ENCODE assay signal across 9 cellular contexts in genomic region chr1:54888080-54888733, GRCh38. TPM values are rescaled to one million over a fixed set of nuclear protein-coding genes. Genes with fewer than 3 reads are reported as not detected.
A peak's percentile ranks its signal among the peaks of the same experiment; 100 is the strongest.
DNase-seq lines count a peak whose midpoint lies in the region; ATAC-seq, FAIRE-seq and TF ChIP-seq lines count a peak whose summit lies in the region.
"Had no signal": no experiment of that assay in that cellular context is flagged by ENCODE, and none has a peak within 500 bp of the region (broad histone marks: within the 10 kb centered on the region; RNA-seq: fewer than 3 reads in every experiment).

No MANE protein-coding gene starts in this region.

- peak overlapping the region; percentile 76 for H3K4me2 ChIP-seq in neural progenitor cell

- 64% methylated on average over 7 of the region's 7 CpGs for WGBS in ectodermal cell, 2 experiments

- H3K27me3 Mint-ChIP-seq in neural progenitor cell (ENCODE audit: insufficient read depth, low read depth), result peaks cover 3% of the 10 kb centered on the region

- H3K36me3 Mint-ChIP-seq in neural progenitor cell, result peaks cover 23% of the 10 kb centered on the region

- H3K27me3 ChIP-seq in ectodermal cell (ENCODE audit: control insufficient read depth, insufficient read depth, low read length, poor library complexity, severe bottlenecking), result no peaks in the 10 kb centered on the region
- H3K27me3 ChIP-seq in neural progenitor cell, result no peaks in the 10 kb centered on the region

- ATAC-seq in GM18519 (IDR thresholded peaks at IDR 0.05; ENCODE audit: low FRiP score, unreplicated experiment), result no peak

- no peak for DNase-seq in GM12865 (ENCODE audit: low read depth)
- peak; percentile 25 for DNase-seq in NCI-H510A (lab: John Stamatoyannopoulos, UW)
- DNase-seq in neural progenitor cell (ENCODE audit: low spot score), result peak; percentile 41
- no peak for DNase-seq in kidney
- no peak for DNase-seq in activated effector memory CD4-positive, alpha-beta T cell treated with anti-CD3 and anti-CD28 coated beads, Interleukin-2, amount 50 U/mL, for 16 hours
- no peak for DNase-seq in effector CD4-positive, alpha-beta T cell
- DNase-seq: NK-92 treated with Interleukin-12 subunit alpha and Interleukin-12 subunit beta, amount 100 ng/mL, for 24 hours had no signal

- H3K4me1 ChIP-seq in ectodermal cell (ENCODE audit: control insufficient read depth, insufficient read depth, low read length) (peaks cover 29% of the 10 kb centered on the region), neural progenitor cell (peaks cover 36% of the 10 kb centered on the region), kidney (ENCODE audit: control insufficient read depth in 1 of 2, insufficient read depth in 1 of 2, low read depth in 1 of 2, low read length in 2 of 2) (peaks cover 4 to 9% of the 10 kb centered on the region in 2 donors)

- H3K79me2 ChIP-seq in neural progenitor cell (ENCODE audit: low read depth), result peaks cover 38% of the 10 kb centered on the region

- H3K9ac ChIP-seq in neural progenitor cell (no peak overlapping the region), kidney (ENCODE audit: low read length in 2 of 2) (no peak overlapping the region)

- H3K36me3 ChIP-seq in ectodermal cell (ENCODE audit: control insufficient read depth, insufficient read depth, low read length) (no peaks in the 10 kb centered on the region), neural progenitor cell (no peaks in the 10 kb centered on the region), kidney (ENCODE audit: control insufficient read depth in 1 of 2, insufficient read depth in 2 of 2, low read length in 2 of 2) (no peaks in the 10 kb centered on the region)

- no peak overlapping the region for H3K27ac ChIP-seq in ectodermal cell (ENCODE audit: insufficient read depth, low read depth, low read length, poor library complexity, severe bottlenecking)
- H3K27ac ChIP-seq in neural progenitor cell, result peak overlapping the region; percentile 50
- H3K27ac ChIP-seq in kidney (ENCODE audit: low read depth in 2 of 2, low read length in 2 of 2), result no peak overlapping the region

- FAIRE-seq in kidney (lab: Jason Lieb, UNC), result no peak

- H3K4me3 ChIP-seq in GM12865 (ENCODE audit: low read depth, low read length) (peak overlapping the region; percentile 86), ectodermal cell (ENCODE audit: insufficient read depth, low read depth, low read length) (peak overlapping the region; percentile 72), neural progenitor cell (peak overlapping the region; percentile 70), kidney (ENCODE audit: low read length in 2 of 2) (peak overlapping the region in 1 of 2 donors; percentile 88)

- intact Hi-C loops in kidney (cut with DNase I), result no loop called here

- H3K9me3 ChIP-seq in ectodermal cell (ENCODE audit: control insufficient read depth, low read length), result no peaks in the 10 kb centered on the region
- no peaks in the 10 kb centered on the region for H3K9me3 ChIP-seq in neural progenitor cell (ENCODE audit: low read depth)
- H3K9me3 ChIP-seq in kidney (ENCODE audit: control insufficient read depth in 1 of 2, low read length in 2 of 2), result no peaks in the 10 kb centered on the region

- H3F3A ChIP-seq in neural progenitor cell (ENCODE audit: low read depth), result peaks cover 16% of the 10 kb centered on the region

- peak overlapping the region; percentile 99 for H3K4me3 Mint-ChIP-seq in neural progenitor cell

- H3K9me3 Mint-ChIP-seq in neural progenitor cell, result no peaks in the 10 kb centered on the region

- peaks cover 37% of the 10 kb centered on the region for H4K20me1 ChIP-seq in neural progenitor cell (ENCODE audit: low read depth)

- H2AFZ ChIP-seq in neural progenitor cell (replicated peaks), result no peak overlapping the region

- H3K4me1 Mint-ChIP-seq in neural progenitor cell, result peaks cover 47% of the 10 kb centered on the region

- H3K27ac Mint-ChIP-seq in neural progenitor cell, result peak overlapping the region; percentile 31

- TF ChIP-seq CTCF in GM12865 (IDR thresholded peaks at IDR 0.05; ENCODE audit: insufficient read depth, low read depth, low read length, missing control alignments) (no peak), neural progenitor cell (IDR thresholded peaks at IDR 0.05) (no peak), kidney (IDR thresholded peaks at IDR 0.05; ENCODE audit: borderline replicate concordance, extremely low read depth, insufficient read depth) (no peak)

RNA-seq across cellular contexts. Expression of gene DHCR24, which starts 1.2 kb away (rescaled TPM):
- polyA plus RNA-seq in ectodermal cell (2013, experiment 1 of 4), result 153 TPM
- polyA plus RNA-seq in ectodermal cell (2013, experiment 2 of 4), result 153 TPM
- 72.7 TPM for polyA plus RNA-seq in ectodermal cell (2013, experiment 3 of 4)
- polyA plus RNA-seq in ectodermal cell (2013, experiment 4 of 4), result 73.9 TPM
- 94.5 and 147 TPM in 2 replicates for total RNA-seq in neural progenitor cell (ENCODE audit: low replicate concordance)
- total RNA-seq in kidney, result 91.7 TPM
- polyA plus RNA-seq in kidney (ENCODE audit: insufficient read depth, low read depth, low replicate concordance), result 33.7 TPM

Comparison
In these comparisons a context has a peak if more than half of its experiments do, and no peak if none do; other contexts are left out.
1. DNase-seq: peak in NCI-H510A (single experiment) and neural progenitor cell (single experiment); none in GM12865 (single experiment), kidney (single experiment), activated effector memory CD4-positive, alpha-beta T cell treated with anti-CD3 and anti-CD28 coated beads, Interleukin-2, amount 50 U/mL, for 16 hours (single experiment) and effector CD4-positive, alpha-beta T cell (single experiment).